ENCODE assay signal across 8 cellular contexts in genomic region chr10:43255644-43256431, GRCh38. TPM values are rescaled to one million over a fixed set of nuclear protein-coding genes. Genes with fewer than 3 reads are reported as not detected.
DNase-seq lines count a peak whose midpoint lies in the region; ATAC-seq and TF ChIP-seq lines count a peak whose summit lies in the region.

No MANE protein-coding gene starts in this region.

- no peaks in the 10 kb centered on the region for H3K36me3 Mint-ChIP-seq in mesothelial cell of epicardium

- no peaks in the 10 kb centered on the region for H3K9me3 Mint-ChIP-seq in mesothelial cell of epicardium

- BruUV-seq in Panc1 (replicated peaks; lab: Mats Ljungman, UMichigan) = no TSS peak

- CTCF ChIA-PET in Panc1 (lab: Charles Lee) = interaction anchor here (0.5 to 1.4 kb wide), 5 partner anchors 9 to 810 kb away, joined by 3 to 8 read pairs (median 4); no protein-coding TSS in a partner anchor

- H3K27me3 Mint-ChIP-seq in mesothelial cell of epicardium (ENCODE audit: low read depth) = peaks cover 32% of the 10 kb centered on the region

- peaks cover 25% of the 10 kb centered on the region for H3K4me1 ChIP-seq in Panc1 (ENCODE audit: control insufficient read depth, insufficient read depth, low read length)

- H3K27me3 ChIP-seq in Panc1 (ENCODE audit: control insufficient read depth, insufficient read depth, low read length) = no peaks in the 10 kb centered on the region

- no peak overlapping the region for H3K27ac Mint-ChIP-seq in mesothelial cell of epicardium

- H3K4me3 Mint-ChIP-seq in mesothelial cell of epicardium = no peak overlapping the region

- H3K4me1 Mint-ChIP-seq in mesothelial cell of epicardium = peaks cover 3% of the 10 kb centered on the region

- H3K4me3 ChIP-seq in GM12865 (ENCODE audit: low read depth, low read length) = no peak overlapping the region
- no peak overlapping the region for H3K4me3 ChIP-seq in Panc1 (ENCODE audit: low read depth in 2 of 2, low read length in 2 of 2)

- intact Hi-C loops in Panc1 (cut with micrococcal nuclease; ENCODE audit: unreplicated experiment) = no loop called here

- DNase-seq in AML-193 (lab: John Stamatoyannopoulos, UW) (peak; percentile 7 to 27), GM12865 (ENCODE audit: low read depth) (peak; percentile 36), Panc1 (ENCODE audit: low read depth, low spot score) (no peak), cerebellar cortex (ENCODE audit: low spot score) (peak; percentile 39), mesothelial cell of epicardium (ENCODE audit: low spot score in 2 of 2, unreplicated experiment in 2 of 2) (peak in 1 of 2 experiments; percentile 12)

- peak; percentile 50 for ATAC-seq in HG02852 (IDR thresholded peaks at IDR 0.05; ENCODE audit: unreplicated experiment)
- ATAC-seq in Panc1 = peak; percentile 64
- no peak for ATAC-seq in GM18873 (IDR thresholded peaks at IDR 0.05; ENCODE audit: low FRiP score, unreplicated experiment)
- no peak for ATAC-seq in HG02973 (IDR thresholded peaks at IDR 0.05; ENCODE audit: unreplicated experiment)

- no peaks in the 10 kb centered on the region for H3K36me3 ChIP-seq in Panc1 (ENCODE audit: control insufficient read depth, insufficient read depth, low read length)

- POLR2A ChIA-PET in Panc1 (lab: Charles Lee) = interaction anchor here (0.6 kb wide), 1 partner anchor 9 kb away, joined by 3 read pairs; no protein-coding TSS in a partner anchor

- in situ Hi-C loops in Panc1 (cut with HindIII; ENCODE audit: low pct_unique_long_range_greater_than_20kb, low sequenced_read_pairs) = no loop called here

- H3K9me3 ChIP-seq in Panc1 (ENCODE audit: control insufficient read depth, insufficient read depth, low read depth, low read length) = no peaks in the 10 kb centered on the region

- no peak overlapping the region for H3K27ac ChIP-seq in Panc1 (ENCODE audit: low read length)

- TF ChIP-seq CTCF in GM12865 (IDR thresholded peaks at IDR 0.05; ENCODE audit: insufficient read depth, low read depth, low read length, missing control alignments) = peak; percentile 62
- peak; percentile 90 for TF ChIP-seq CTCF in Panc1 (IDR thresholded peaks at IDR 0.05)
- peak; percentile 19 for TF ChIP-seq CTCF in mesothelial cell of epicardium (IDR thresholded peaks at IDR 0.05; ENCODE audit: unreplicated experiment)

RNA-seq across cellular contexts. Expression of gene RASGEF1A, which starts 11.0 kb away (rescaled TPM):
- total RNA-seq in Panc1 (2021; ENCODE audit: unreplicated experiment) = 19.5 TPM
- polyA plus RNA-seq in Panc1 (2012; ENCODE audit: insufficient read length) = 24.3 TPM
- total RNA-seq in mesothelial cell of epicardium = 1.5 to 1.6 TPM (median 1.5 TPM) in 3 replicates

Comparison
In these comparisons a context has a peak if more than half of its experiments do, and no peak if none do; other contexts are left out.
1. CTCF ChIP-seq: peak in every context shown above with its lines; median percentile 90 in Panc1; 62 in GM12865; 19 in mesothelial cell of epicardium.
2. ATAC-seq: peak in HG02852 (single experiment) and Panc1 (single experiment); none in GM18873 (single experiment) and HG02973 (single experiment).